8 cellular contexts compared by ENCODE assay signal in genomic region chr7:100613447-100614185, GRCh38. TPM values are rescaled to one million over a fixed set of nuclear protein-coding genes. Genes with fewer than 3 reads are reported as not detected.
DNase-seq lines count a peak whose midpoint lies in the region; ATAC-seq and TF ChIP-seq lines count a peak whose summit lies in the region.

No MANE protein-coding gene starts in this region.

- no peaks in the 10 kb centered on the region for H3K27me3 Mint-ChIP-seq in activated naive CD4-positive, alpha-beta T cell treated with anti-CD3 and anti-CD28 coated beads for 36 hours (ENCODE audit: low read depth)
- H3K27me3 Mint-ChIP-seq in activated CD8-positive, alpha-beta T cell treated with anti-CD3 and anti-CD28 coated beads for 36 hours, result no peaks in the 10 kb centered on the region
- no peaks in the 10 kb centered on the region for H3K27me3 Mint-ChIP-seq in type B pancreatic cell

- no peaks in the 10 kb centered on the region for H3K27me3 ChIP-seq in lower lobe of right lung (ENCODE audit: low read depth)

- H3K27ac Mint-ChIP-seq in activated naive CD4-positive, alpha-beta T cell treated with anti-CD3 and anti-CD28 coated beads for 36 hours, result no peak overlapping the region
- peak overlapping the region; percentile 12 for H3K27ac Mint-ChIP-seq in activated CD8-positive, alpha-beta T cell treated with anti-CD3 and anti-CD28 coated beads for 36 hours
- no peak overlapping the region for H3K27ac Mint-ChIP-seq in type B pancreatic cell

- H3K9me3 ChIP-seq in lower lobe of right lung, result no peaks in the 10 kb centered on the region

- peaks cover 12% of the 10 kb centered on the region for H3K4me1 ChIP-seq in lower lobe of right lung

- POLR2A ChIA-PET in activated CD8-positive, alpha-beta T cell treated with anti-CD3 and anti-CD28 coated beads for 36 hours (lab: Charles Lee), result interaction anchor here (0.7 to 2.4 kb wide), 9 partner anchors 10 to 599 kb away, joined by 3 to 6 read pairs (median 4); partner anchors contain the start of genes FBXO24, LRCH4 and ZKSCAN1

- no peak for DNase-seq in activated naive CD4-positive, alpha-beta T cell treated with anti-CD3 and anti-CD28 coated beads for 36 hours
- DNase-seq in activated naive CD4-positive, alpha-beta T cell (lab: John Stamatoyannopoulos, UW), result no peak
- no peak for DNase-seq in activated CD8-positive, alpha-beta T cell treated with anti-CD3 and anti-CD28 coated beads for 36 hours
- no peak for DNase-seq in lower lobe of right lung
- no peak for DNase-seq in type B pancreatic cell (ENCODE audit: extremely low spot score, unreplicated experiment)
- DNase-seq in cerebellar nuclear complex (lab: John Stamatoyannopoulos, UW), result no peak
- DNase-seq in NCI-H1105 (lab: John Stamatoyannopoulos, UW), result no peak
- no peak for DNase-seq in NCI-H1417 (lab: John Stamatoyannopoulos, UW)

- no peak overlapping the region for H3K27ac ChIP-seq in lower lobe of right lung

- no peaks in the 10 kb centered on the region for H3K36me3 Mint-ChIP-seq in activated naive CD4-positive, alpha-beta T cell treated with anti-CD3 and anti-CD28 coated beads for 36 hours (ENCODE audit: low read depth)
- H3K36me3 Mint-ChIP-seq in activated CD8-positive, alpha-beta T cell treated with anti-CD3 and anti-CD28 coated beads for 36 hours (ENCODE audit: low read depth), result peaks cover 2% of the 10 kb centered on the region
- peaks cover 4% of the 10 kb centered on the region for H3K36me3 Mint-ChIP-seq in type B pancreatic cell

- H3K4me3 ChIP-seq in lower lobe of right lung, result peak overlapping the region; percentile 84

- no peaks in the 10 kb centered on the region for H3K9me3 Mint-ChIP-seq in activated naive CD4-positive, alpha-beta T cell treated with anti-CD3 and anti-CD28 coated beads for 36 hours
- no peaks in the 10 kb centered on the region for H3K9me3 Mint-ChIP-seq in activated CD8-positive, alpha-beta T cell treated with anti-CD3 and anti-CD28 coated beads for 36 hours
- no peaks in the 10 kb centered on the region for H3K9me3 Mint-ChIP-seq in type B pancreatic cell

- ATAC-seq in activated CD8-positive, alpha-beta T cell treated with anti-CD3 and anti-CD28 coated beads for 36 hours, result no peak
- ATAC-seq in lower lobe of right lung, result no peak

- H3K4me1 Mint-ChIP-seq in activated naive CD4-positive, alpha-beta T cell treated with anti-CD3 and anti-CD28 coated beads for 36 hours (ENCODE audit: low read depth), result peaks cover 13% of the 10 kb centered on the region
- peaks cover 9% of the 10 kb centered on the region for H3K4me1 Mint-ChIP-seq in activated CD8-positive, alpha-beta T cell treated with anti-CD3 and anti-CD28 coated beads for 36 hours (ENCODE audit: low read depth)
- H3K4me1 Mint-ChIP-seq in type B pancreatic cell (ENCODE audit: unreplicated experiment), result peaks cover 7% of the 10 kb centered on the region

- H3K36me3 ChIP-seq in lower lobe of right lung, result peaks cover 9% of the 10 kb centered on the region

- H3K4me3 Mint-ChIP-seq in activated naive CD4-positive, alpha-beta T cell treated with anti-CD3 and anti-CD28 coated beads for 36 hours, result peak overlapping the region; percentile 73
- peak overlapping the region; percentile 88 for H3K4me3 Mint-ChIP-seq in activated CD8-positive, alpha-beta T cell treated with anti-CD3 and anti-CD28 coated beads for 36 hours
- H3K4me3 Mint-ChIP-seq in type B pancreatic cell, result peak overlapping the region; percentile 87

- CTCF ChIA-PET in activated naive CD4-positive, alpha-beta T cell treated with anti-CD3 and anti-CD28 coated beads for 36 hours (lab: Charles Lee), result interaction anchor here (0.9 to 3.9 kb wide), 7 partner anchors 16 to 136 kb away, joined by 3 to 20 read pairs (median 5); partner anchors contain the start of gene POP7
- CTCF ChIA-PET in activated CD8-positive, alpha-beta T cell treated with anti-CD3 and anti-CD28 coated beads for 36 hours (lab: Charles Lee), result interaction anchor here (0.6 to 4.9 kb wide), 14 partner anchors 8 to 239 kb away, joined by 3 to 36 read pairs (median 6); partner anchors contain the start of genes FBXO24, LRCH4, POP7 and SLC12A9

- intact Hi-C loops in activated naive CD4-positive, alpha-beta T cell treated with anti-CD3 and anti-CD28 coated beads for 36 hours (cut with micrococcal nuclease), result loop anchor here (2.0 to 5.0 kb wide), 2 partner anchors 61 to 274 kb away; partner anchors contain the start of gene UFSP1
- intact Hi-C loops in activated CD8-positive, alpha-beta T cell treated with anti-CD3 and anti-CD28 coated beads for 36 hours (cut with micrococcal nuclease), result no loop called here
- intact Hi-C loops in lower lobe of right lung (cut with DNase I), result no loop called here

- TF ChIP-seq CTCF in activated CD8-positive, alpha-beta T cell treated with anti-CD3 and anti-CD28 coated beads for 36 hours (IDR thresholded peaks at IDR 0.05), result no peak
- TF ChIP-seq CTCF in lower lobe of right lung (IDR thresholded peaks at IDR 0.05) (no peak), type B pancreatic cell (conservative IDR thresholded peaks at IDR 0.05) (no peak)

RNA-seq across cellular contexts. Expression of gene MOSPD3, which starts 1.3 kb away (rescaled TPM):
- 10 to 100 TPM; 12.3 to 13.0 TPM for total RNA-seq in activated naive CD4-positive, alpha-beta T cell treated with anti-CD3 and anti-CD28 coated beads for 36 hours
- 10 to 100 TPM in 1 of 2 experiments, 1 to 10 TPM in 1; 9.6 to 10.5 TPM for total RNA-seq in activated CD8-positive, alpha-beta T cell treated with anti-CD3 and anti-CD28 coated beads for 36 hours
- 19.5 TPM for total RNA-seq in lower lobe of right lung
- 28.3 and 29.0 TPM in 2 replicates for total RNA-seq in type B pancreatic cell (ENCODE audit: low replicate concordance)

RNA-seq across cellular contexts. Expression of gene PCOLCE, which starts 11.5 kb away (rescaled TPM):
- total RNA-seq in activated naive CD4-positive, alpha-beta T cell treated with anti-CD3 and anti-CD28 coated beads for 36 hours, result 1 to 10 TPM; 5.8 to 6.8 TPM
- 1 to 10 TPM; 3.9 to 4.6 TPM for total RNA-seq in activated CD8-positive, alpha-beta T cell treated with anti-CD3 and anti-CD28 coated beads for 36 hours
- total RNA-seq in lower lobe of right lung, result 75.2 TPM
- total RNA-seq in type B pancreatic cell (ENCODE audit: low replicate concordance), result 11.6 and 152 TPM in 2 replicates

RNA-seq across cellular contexts. Expression of gene FBXO24, which starts 27.5 kb away (rescaled TPM):
- total RNA-seq in activated naive CD4-positive, alpha-beta T cell treated with anti-CD3 and anti-CD28 coated beads for 36 hours, result 1 to 10 TPM; 1.5 to 2.6 TPM
- 1 to 10 TPM; 1.4 to 1.5 TPM for total RNA-seq in activated CD8-positive, alpha-beta T cell treated with anti-CD3 and anti-CD28 coated beads for 36 hours
- 0.74 TPM for total RNA-seq in lower lobe of right lung
- 0.76 and 0.77 TPM in 2 replicates for total RNA-seq in type B pancreatic cell (ENCODE audit: low replicate concordance)

RNA-seq across cellular contexts. Expression of gene LRCH4, which starts 27.7 kb away (rescaled TPM):
- 10 to 100 TPM; 78.0 to 81.2 TPM for total RNA-seq in activated naive CD4-positive, alpha-beta T cell treated with anti-CD3 and anti-CD28 coated beads for 36 hours
- total RNA-seq in activated CD8-positive, alpha-beta T cell treated with anti-CD3 and anti-CD28 coated beads for 36 hours, result 10 to 100 TPM; 77.7 to 78.7 TPM
- total RNA-seq in lower lobe of right lung (80.3 TPM), type B pancreatic cell (ENCODE audit: low replicate concordance) (64.5 and 66.7 TPM in 2 replicates)

RNA-seq across cellular contexts. Expression of gene TFR2, which starts 27.7 kb away (rescaled TPM):
- 1 to 10 TPM; 4.2 to 5.1 TPM for total RNA-seq in activated naive CD4-positive, alpha-beta T cell treated with anti-CD3 and anti-CD28 coated beads for 36 hours
- total RNA-seq in activated CD8-positive, alpha-beta T cell treated with anti-CD3 and anti-CD28 coated beads for 36 hours, result 10 to 100 TPM; 11.3 to 11.9 TPM
- total RNA-seq in lower lobe of right lung, result 0.35 TPM
- total RNA-seq in type B pancreatic cell (ENCODE audit: low replicate concordance), result 1.8 and 2.5 TPM in 2 replicates
